Comparison of ENCODE assay signal across 25 cellular contexts in genomic region chr6:31935829-31936228, GRCh38. TPM values are rescaled to one million over a fixed set of nuclear protein-coding genes. Genes with fewer than 3 reads are reported as not detected.
"Had no signal": no experiment of that assay in that cellular context is flagged by ENCODE, and none has a peak within 500 bp of the region (broad histone marks: within the 10 kb centered on the region; RNA-seq: fewer than 3 reads in every experiment).

No MANE protein-coding gene starts in this region.

- H3K4me2 ChIP-seq: SK-N-SH had no signal

- H3K36me3 ChIP-seq: breast epithelium, Peyer's patch, SJCRH30 had no signal

- DNase-seq: activated CD4-positive, alpha-beta memory T cell treated with anti-CD3 and anti-CD28 coated beads, Interleukin-2, amount 10 ng/mL, durations not matched to agents 7 days and 5 days; activated CD4-positive, alpha-beta T cell treated with anti-CD3 and anti-CD28 coated beads for 36 hours; activated CD4-positive, alpha-beta T cell treated with anti-CD3 and anti-CD28 coated beads, Interleukin-2, amount 50 U/mL, for 1 hour; activated gamma-delta T cell treated with Interleukin-2 at 50 U/mL for 16 hours; activated naive CD4-positive, alpha-beta T cell treated with anti-CD3 and anti-CD28 coated beads, Interleukin-2, amount 10 ng/mL, durations not matched to agents 7 days and 5 days; activated T-cell treated with anti-CD3 and anti-CD28 coated beads for 4 hours; activated T-cell treated with anti-CD3 and anti-CD28 coated beads, Interleukin-2, amount 50 U/mL, for 48 hours; caudate nucleus; NCI-H1048; NCI-H146; NCI-H187 treated with DMSO at 0.1 percent for 48 hours; NCI-H2081 treated with DMSO at 0.1 percent for 48 hours; NCI-H446; NCI-H524; Right ventricle myocardium superior; SJCRH30; SK-N-SH; T-helper 1 cell had no signal

- ATAC-seq: activated CD4-positive, alpha-beta T cell treated with anti-CD3 and anti-CD28 coated beads for 36 hours; activated T-helper 17 cell treated with anti-CD3 and anti-CD28 coated beads, Interleukin-2, amount 50 U/mL, for 72 hours had no signal

- H3K9ac ChIP-seq: SK-N-SH had no signal

- H3K4me3 ChIP-seq: breast epithelium, Peyer's patch, SJCRH30 had no signal

- H3K27ac ChIP-seq: breast epithelium, Peyer's patch, RWPE1, SJCRH30, VCaP had no signal

- H3K4me1 ChIP-seq: breast epithelium, Peyer's patch had no signal

- H3K27me3 ChIP-seq: breast epithelium, Peyer's patch, SJCRH30 had no signal

- H3K9me3 ChIP-seq: breast epithelium, Peyer's patch, SJCRH30, SK-N-SH had no signal

RNA-seq across cellular contexts. Expression of gene CFB, which starts 10.1 kb away (rescaled TPM):
- total RNA-seq: activated CD8-positive, alpha-beta memory T cell treated with anti-CD3 and anti-CD28 coated beads for 36 hours; SJCRH30; T-helper 2 cell treated with Interferon-gamma antibody and Interleukin-4, amounts not matched to agents 100 ng/mL and 5 ng/mL, for 36 hours had no signal
